8 cellular contexts compared by ENCODE assay signal in the genomic region with DNA sequence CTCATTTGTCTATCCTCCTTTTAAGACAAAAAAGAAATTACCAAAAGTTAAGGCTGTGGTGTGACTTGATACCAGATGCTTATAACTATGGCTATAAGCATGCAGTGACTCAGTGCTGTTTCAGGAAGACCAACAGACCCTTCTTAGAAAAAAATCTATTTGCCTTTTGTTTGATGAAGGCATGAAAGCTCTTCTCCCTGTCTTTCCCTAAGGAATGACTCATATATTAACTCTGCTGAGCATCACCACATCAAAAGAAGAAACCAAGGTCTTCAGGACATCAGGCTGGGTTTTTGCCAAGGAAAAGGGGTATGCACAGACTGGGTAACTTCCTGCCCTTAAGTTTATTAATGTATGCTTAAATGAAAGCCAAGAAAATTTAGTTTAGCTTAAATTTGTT. TPM values are rescaled to one million over a fixed set of nuclear protein-coding genes. Genes with fewer than 3 reads are reported as not detected.
DNase-seq lines count a peak whose midpoint lies in the region; ATAC-seq, FAIRE-seq and TF ChIP-seq lines count a peak whose summit lies in the region.

No MANE protein-coding gene starts in this region.

- peaks cover 0 to 22% (median 0%) of the 10 kb centered on the region in 4 donors for H3K4me1 ChIP-seq in Peyer's patch
- peaks cover 4 to 41% (median 22%) of the 10 kb centered on the region in 3 donors for H3K4me1 ChIP-seq in pancreas

- TF ChIP-seq CTCF in Peyer's patch (IDR thresholded peaks at IDR 0.05): no peak
- TF ChIP-seq CTCF in pancreas (IDR thresholded peaks at IDR 0.05): no peak

- intact Hi-C loops in pancreas (cut with DNase I): loop anchor here in 1 of 3 donors (5.0 kb wide), 1 partner anchor 108 kb away; no protein-coding TSS in a partner anchor

- FAIRE-seq in pancreas (lab: Jason Lieb, UNC) (no peak), GM19239 (lab: Jason Lieb, UNC) (no peak)

- peak overlapping the region; percentile 5 to 62 (median 8) for H3K27ac ChIP-seq in Peyer's patch
- peak overlapping the region in 2 of 4 donors; percentile 49 to 79 for H3K27ac ChIP-seq in pancreas

- H3K4me3 ChIP-seq in Peyer's patch (no peak overlapping the region), pancreas (no peak overlapping the region)

- TF ChIP-seq POLR2A in Peyer's patch (IDR thresholded peaks at IDR 0.05): no peak

- DNase-seq in EL (peak; percentile 95), Peyer's patch (no peak), pancreas (no peak), AML-193 (lab: John Stamatoyannopoulos, UW) (no peak), GM19239 (ENCODE audit: insufficient read length, low spot score) (no peak), NCI-H446 treated with DMSO at 0.1 percent for 48 hours (lab: John Stamatoyannopoulos, UW) (no peak), NCI-H1436 (lab: John Stamatoyannopoulos, UW) (no peak)
- no peak for DNase-seq in central memory CD8-positive, alpha-beta T cell (ENCODE audit: low spot score in 2 of 2)

- H3K27me3 ChIP-seq in Peyer's patch (no peaks in the 10 kb centered on the region), pancreas (no peaks in the 10 kb centered on the region)

- peaks cover 18% of the 10 kb centered on the region for H3K36me3 Mint-ChIP-seq in central memory CD8-positive, alpha-beta T cell (ENCODE audit: insufficient read depth)

- peaks cover 17% of the 10 kb centered on the region for H3K4me1 Mint-ChIP-seq in central memory CD8-positive, alpha-beta T cell

- H3K27me3 Mint-ChIP-seq in central memory CD8-positive, alpha-beta T cell: no peaks in the 10 kb centered on the region

- no peaks in the 10 kb centered on the region for H3K36me3 ChIP-seq in Peyer's patch
- H3K36me3 ChIP-seq in pancreas: no peaks in the 10 kb centered on the region

- no peak overlapping the region for H3K4me3 Mint-ChIP-seq in central memory CD8-positive, alpha-beta T cell

- no peaks in the 10 kb centered on the region for H3K9me3 Mint-ChIP-seq in central memory CD8-positive, alpha-beta T cell

- H3K27ac Mint-ChIP-seq in central memory CD8-positive, alpha-beta T cell (ENCODE audit: low read depth): peak overlapping the region; percentile 19

- ATAC-seq in central memory CD8-positive, alpha-beta T cell (replicated peaks; ENCODE audit: extremely low read depth, poor library complexity, severe bottlenecking): no peak
- peak in 3 of 4 donors; percentile 20 to 40 (median 37) for ATAC-seq in pancreas

- no peaks in the 10 kb centered on the region for H3K9me3 ChIP-seq in Peyer's patch
- H3K9me3 ChIP-seq in pancreas: no peaks in the 10 kb centered on the region

RNA-seq across cellular contexts. Expression of gene VMP1, which starts 47.1 kb away (rescaled TPM):
- total RNA-seq in Peyer's patch (100 to 1,000 TPM; 228 to 366 (median 332) TPM), pancreas (100 to 1,000 TPM in 2 of 6 donors, 10 to 100 TPM in 4; 55.5 to 177 (median 92.5) TPM)
- polyA plus RNA-seq in pancreas: 10 to 100 TPM; 70.4 to 92.6 TPM

RNA-seq across cellular contexts. Expression of gene PTRH2, which starts 47.3 kb away (rescaled TPM):
- total RNA-seq in Peyer's patch (10 to 100 TPM; 11.7 to 60.2 (median 14.9) TPM), pancreas (10 to 100 TPM in 1 of 6 donors, 1 to 10 TPM in 5; 5.5 to 11.4 (median 9.3) TPM)
- polyA plus RNA-seq in pancreas: 10 to 100 TPM; 17.6 to 23.8 TPM
